ENCODE assay signal across 11 cellular contexts in genomic region chr1:159817276-159818041, GRCh38. TPM values are rescaled to one million over a fixed set of nuclear protein-coding genes. Genes with fewer than 3 reads are reported as not detected.
A peak's percentile ranks its signal among the peaks of the same experiment; 100 is the strongest.
DNase-seq lines count a peak whose midpoint lies in the region; TF ChIP-seq lines count a peak whose summit lies in the region.
"Had no signal": no experiment of that assay in that cellular context is flagged by ENCODE, and none has a peak within 500 bp of the region (broad histone marks: within the 10 kb centered on the region; RNA-seq: fewer than 3 reads in every experiment).

No MANE protein-coding gene starts in this region.

- peaks cover 1% of the 10 kb centered on the region for H3K4me1 Mint-ChIP-seq in progenitor cell of endocrine pancreas (ENCODE audit: low read depth)

- intact Hi-C loops in adrenal gland (cut with DNase I), result no loop called here

- peaks cover 0 to 5% of the 10 kb centered on the region in 2 donors for H3K4me1 ChIP-seq in adrenal gland (replicated peaks in 1 of 2)

- H3K4me3 ChIP-seq in adrenal gland, result no peak overlapping the region

- no peaks in the 10 kb centered on the region for H3K9me3 Mint-ChIP-seq in progenitor cell of endocrine pancreas (ENCODE audit: low read depth)
- H3K9me3 Mint-ChIP-seq: activated T-helper 2 cell treated with anti-CD3 and anti-CD28 coated beads, Interferon-gamma antibody, Interleukin-2, Interleukin-4, amounts not matched to agents 10 μg/mL and 5 μg/mL and 100 μg/mL, durations not matched to agents 14 hours and 24 hours and 36 hours had no signal

- H3K27me3 ChIP-seq in adrenal gland, result no peaks in the 10 kb centered on the region

- no peak for TF ChIP-seq POLR2A in adrenal gland (IDR thresholded peaks at IDR 0.05)

- DNase-seq in SIG-M5 treated with dmso at 0.1 percent for 504 hours (lab: John Stamatoyannopoulos, UW; ENCODE audit: unreplicated experiment) (peak; percentile 19), SIG-M5 (lab: John Stamatoyannopoulos, UW) (no peak), NCI-H2171 treated with DMSO at 0.1 percent for 48 hours (lab: John Stamatoyannopoulos, UW) (peak; percentile 89), adrenal gland (peak in 4 of 7 donors; percentile 30 to 56 (median 50)), progenitor cell of endocrine pancreas (ENCODE audit: low spot score, unreplicated experiment) (no peak), iPS-NIHi11 (ENCODE audit: low spot score) (no peak), hypothalamus (lab: John Stamatoyannopoulos, UW) (no peak)
- DNase-seq in activated CD4-positive, alpha-beta T cell treated with anti-CD3 and anti-CD28 coated beads, Interleukin-2, amount 50 U/mL, for 48 hours, result no peak
- DNase-seq: NCI-H82 had no signal

- no peaks in the 10 kb centered on the region for H3K36me3 ChIP-seq in adrenal gland (replicated peaks in 1 of 2)

- H3K27ac ChIP-seq in adrenal gland, result peak overlapping the region in 3 of 5 donors; percentile 37 to 75 (median 52)

- WGBS in adrenal gland, 4 donors, result 45 to 63% (median 56%) methylated on average over 11 of the region's 11 CpGs

- TF ChIP-seq CTCF in adrenal gland (IDR thresholded peaks at IDR 0.05), result no peak
- TF ChIP-seq CTCF in progenitor cell of endocrine pancreas (IDR thresholded peaks at IDR 0.05; ENCODE audit: unreplicated experiment), result no peak

- H3K27me3 Mint-ChIP-seq in progenitor cell of endocrine pancreas, result peaks cover 57% of the 10 kb centered on the region

- H3K27ac Mint-ChIP-seq in progenitor cell of endocrine pancreas, result peak overlapping the region; percentile 83
- H3K27ac Mint-ChIP-seq: activated T-helper 2 cell treated with anti-CD3 and anti-CD28 coated beads, Interferon-gamma antibody, Interleukin-2, Interleukin-4, amounts not matched to agents 10 μg/mL and 5 μg/mL and 100 μg/mL, durations not matched to agents 14 hours and 24 hours and 36 hours had no signal

- no peak overlapping the region for H3K4me3 Mint-ChIP-seq in progenitor cell of endocrine pancreas (ENCODE audit: low read depth)

- H3K36me3 Mint-ChIP-seq in progenitor cell of endocrine pancreas (ENCODE audit: insufficient read depth), result no peaks in the 10 kb centered on the region

- H3K9me3 ChIP-seq in adrenal gland (replicated peaks in 1 of 3), result no peaks in the 10 kb centered on the region

RNA-seq across cellular contexts. Expression of gene SLAMF8, which starts 9.2 kb away (rescaled TPM):
- total RNA-seq in adrenal gland (10 to 100 TPM in 4 of 8 donors, 1 to 10 TPM in 3, under 1 TPM in 1; 0.91 to 20.4 (median 12.8) TPM), progenitor cell of endocrine pancreas (not detected in 2 replicates)
- 10 to 100 TPM in 1 of 3 donors, 1 to 10 TPM in 2; 6.4 to 24.2 (median 6.5) TPM for polyA plus RNA-seq in adrenal gland

RNA-seq across cellular contexts. Expression of gene FCRL6, which starts 15.3 kb away (rescaled TPM):
- total RNA-seq in adrenal gland (1 to 10 TPM in 3 of 8 donors, under 1 TPM in 2, not detected in 3; 0.28 to 2.2 (median 1.1) TPM), progenitor cell of endocrine pancreas (not detected in 2 replicates)
- polyA plus RNA-seq in adrenal gland, result under 1 TPM; 0.24 to 0.37 (median 0.26) TPM
- total RNA-seq: activated T-helper 2 cell treated with anti-CD3 and anti-CD28 coated beads, Interferon-gamma antibody, Interleukin-2, Interleukin-4, amounts not matched to agents 10 μg/mL and 5 μg/mL and 100 μg/mL, durations not matched to agents 14 hours and 24 hours and 36 hours had no signal

RNA-seq across cellular contexts. Expression of gene DUSP23, which starts 36.7 kb away (rescaled TPM):
- 100 to 1,000 TPM in 6 of 8 donors, 10 to 100 TPM in 2; 61.5 to 260 (median 142) TPM for total RNA-seq in adrenal gland
- polyA plus RNA-seq in adrenal gland, result 100 to 1,000 TPM in 1 of 3 donors, 10 to 100 TPM in 2; 28.3 to 217 (median 75.8) TPM
- total RNA-seq in progenitor cell of endocrine pancreas, result 16.9 and 17.2 TPM in 2 replicates

RNA-seq across cellular contexts. Expression of gene VSIG8, which starts 45.0 kb away (rescaled TPM):
- total RNA-seq in adrenal gland, result under 1 TPM in 1 of 8 donors, not detected in 7; 0.14 TPM
- under 1 TPM in 2 of 3 donors, not detected in 1; 0.20 to 0.80 TPM for polyA plus RNA-seq in adrenal gland
- 0.20 TPM in 1 of 2 replicates, not detected in the other for total RNA-seq in progenitor cell of endocrine pancreas
- total RNA-seq: activated T-helper 2 cell treated with anti-CD3 and anti-CD28 coated beads, Interferon-gamma antibody, Interleukin-2, Interleukin-4, amounts not matched to agents 10 μg/mL and 5 μg/mL and 100 μg/mL, durations not matched to agents 14 hours and 24 hours and 36 hours; mucosa of gallbladder had no signal

Comparison
In these comparisons a context has a peak if more than half of its experiments do, and no peak if none do; other contexts are left out.
1. DNase-seq: peak in SIG-M5 treated with dmso at 0.1 percent for 504 hours (single experiment), NCI-H2171 treated with DMSO at 0.1 percent for 48 hours (single experiment) and adrenal gland (4 of 7); none in SIG-M5 (single experiment), progenitor cell of endocrine pancreas (single experiment), iPS-NIHi11 (single experiment), activated CD4-positive, alpha-beta T cell treated with anti-CD3 and anti-CD28 coated beads, Interleukin-2, amount 50 U/mL, for 48 hours (0 of 2) and hypothalamus (0 of 51).